10 cellular contexts compared by ENCODE assay signal in the genomic region with DNA sequence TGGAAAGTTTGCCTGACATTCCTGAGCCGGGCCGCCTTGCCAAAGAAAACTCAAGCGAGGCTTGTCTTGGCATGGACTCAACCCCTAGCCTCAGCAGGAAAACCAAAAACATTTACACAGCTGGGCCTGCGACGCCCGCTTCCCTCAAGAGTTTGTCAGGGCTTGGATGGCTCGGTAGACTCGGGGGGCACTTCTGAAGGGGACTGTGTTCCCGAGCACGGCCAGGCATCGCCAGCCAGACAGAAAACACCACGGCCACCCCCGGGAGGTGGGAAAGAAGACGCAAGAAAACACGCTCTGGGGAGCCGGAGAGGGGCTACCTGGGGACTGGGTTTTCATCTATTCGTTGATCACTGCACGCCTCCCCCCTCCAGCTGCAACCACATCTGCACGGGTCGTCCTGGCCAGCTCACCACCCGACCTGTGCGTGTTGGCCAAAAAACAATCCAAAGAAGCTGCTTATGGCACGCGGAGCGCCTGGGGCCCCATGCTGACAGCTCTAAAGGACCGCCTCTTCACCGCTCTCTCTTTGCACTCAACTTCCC.
DNase-seq lines count a peak whose midpoint lies in the region; ATAC-seq lines count a peak whose summit lies in the region.
"Had no signal": no experiment of that assay in that cellular context is flagged by ENCODE, and none has a peak within 500 bp of the region (broad histone marks: within the 10 kb centered on the region; RNA-seq: fewer than 3 reads in every experiment).

No MANE protein-coding gene starts in this region.

- 88% methylated on average over 27 of the region's 27 CpGs for WGBS in mesenchymal stem cell

- H2AFZ ChIP-seq in mesenchymal stem cell (ENCODE audit: low read depth, low read length) = no peak overlapping the region

- H2BK5ac ChIP-seq in mesenchymal stem cell (ENCODE audit: low read depth, low read length, poor library complexity, severe bottlenecking) = peak overlapping the region; percentile 74

- peak overlapping the region; percentile 37 for H2BK15ac ChIP-seq in mesenchymal stem cell (ENCODE audit: low read depth, poor library complexity, severe bottlenecking)

- DNase-seq in DMS 273 (lab: John Stamatoyannopoulos, UW; ENCODE audit: unreplicated experiment) (peak; percentile 51), DMS 273 treated with DMSO at 0.1 percent for 48 hours (lab: John Stamatoyannopoulos, UW) (no peak), epithelial cell of prostate (ENCODE audit: low read depth, low spot score) (no peak), mesenchymal stem cell (no peak), ureter (ENCODE audit: low spot score) (peak; percentile 85), NCI-H2081 treated with DMSO at 0.1 percent for 48 hours (lab: John Stamatoyannopoulos, UW) (no peak)
- no peak for DNase-seq in activated CD4-positive, alpha-beta T cell treated with anti-CD3 and anti-CD28 coated beads for 4 hours
- DNase-seq: MM.1S had no signal

- no peak overlapping the region for H3K14ac ChIP-seq in mesenchymal stem cell (ENCODE audit: low read length in 2 of 2)

- H3K4ac ChIP-seq in mesenchymal stem cell (ENCODE audit: low read depth in 1 of 2, low read length in 2 of 2) = no peak overlapping the region

- no peaks in the 10 kb centered on the region for H3K79me1 ChIP-seq in mesenchymal stem cell (replicated peaks; ENCODE audit: low read length, poor library complexity, severe bottlenecking)

- H3K4me1 ChIP-seq in mesenchymal stem cell (ENCODE audit: control insufficient read depth, insufficient read depth, low read depth, low read length) = peaks cover 29% of the 10 kb centered on the region

- H3K27ac ChIP-seq in epithelial cell of prostate (peak overlapping the region; percentile 44), mesenchymal stem cell (ENCODE audit: low read length, poor library complexity, severe bottlenecking) (peak overlapping the region; percentile 92)
- H3K27ac ChIP-seq: 22Rv1 had no signal

- no peak overlapping the region for H4K91ac ChIP-seq in mesenchymal stem cell (ENCODE audit: low read length)

- ATAC-seq in HG02852 (IDR thresholded peaks at IDR 0.05; ENCODE audit: unreplicated experiment) = no peak

- no peak overlapping the region for H2BK12ac ChIP-seq in mesenchymal stem cell (ENCODE audit: low read length in 2 of 2)

- H3K27me3 ChIP-seq in mesenchymal stem cell (ENCODE audit: control insufficient read depth in 1 of 2, insufficient read depth in 1 of 2, low read length in 2 of 2) = peaks cover 0 to 7% of the 10 kb centered on the region in 2 experiments

- no peak overlapping the region for H3K23ac ChIP-seq in mesenchymal stem cell (ENCODE audit: low read length in 2 of 2)

- H3K9ac ChIP-seq in mesenchymal stem cell (ENCODE audit: low read length) = peak overlapping the region; percentile 45

- H3K4me3 ChIP-seq in mesenchymal stem cell (ENCODE audit: insufficient read depth in 1 of 2, low read depth in 1 of 2, low read length in 2 of 2) = peak overlapping the region in 1 of 2 experiments; percentile 33

- peaks cover 6% of the 10 kb centered on the region for H3K9me3 ChIP-seq in mesenchymal stem cell (ENCODE audit: control insufficient read depth, low read length)

- H2AK5ac ChIP-seq in mesenchymal stem cell (ENCODE audit: low read length, severe bottlenecking) = no peak overlapping the region

- no peak overlapping the region for H3K18ac ChIP-seq in mesenchymal stem cell (ENCODE audit: low read depth in 1 of 2, low read length in 2 of 2)

- H4K8ac ChIP-seq in mesenchymal stem cell (ENCODE audit: low read length) = no peak overlapping the region

- peak overlapping the region; percentile 26 for H3K4me2 ChIP-seq in mesenchymal stem cell (ENCODE audit: low read length, poor library complexity, severe bottlenecking)

- H2BK120ac ChIP-seq in mesenchymal stem cell (ENCODE audit: low read depth, low read length) = no peak overlapping the region

- no peaks in the 10 kb centered on the region for H3K36me3 ChIP-seq in mesenchymal stem cell (ENCODE audit: control insufficient read depth in 1 of 2, insufficient read depth in 2 of 2, low read depth in 1 of 2, low read length in 2 of 2)

Comparison
In these comparisons a context has a peak if more than half of its experiments do, and no peak if none do; other contexts are left out.
1. DNase-seq: peak in DMS 273 (single experiment) and ureter (single experiment); none in DMS 273 treated with DMSO at 0.1 percent for 48 hours (single experiment), epithelial cell of prostate (single experiment), mesenchymal stem cell (single experiment), NCI-H2081 treated with DMSO at 0.1 percent for 48 hours (single experiment) and activated CD4-positive, alpha-beta T cell treated with anti-CD3 and anti-CD28 coated beads for 4 hours (0 of 2).